Comparison of ENCODE assay signal across 15 cellular contexts in genomic region chr18:54880706-54881105, GRCh38. TPM values are rescaled to one million over a fixed set of nuclear protein-coding genes. Genes with fewer than 3 reads are reported as not detected.
DNase-seq lines count a peak whose midpoint lies in the region; ATAC-seq, FAIRE-seq and TF ChIP-seq lines count a peak whose summit lies in the region.
"Had no signal": no experiment of that assay in that cellular context is flagged by ENCODE, and none has a peak within 500 bp of the region (broad histone marks: within the 10 kb centered on the region; RNA-seq: fewer than 3 reads in every experiment).

No MANE protein-coding gene starts in this region.

- H3K4me1 ChIP-seq in HUES6 (ENCODE audit: control insufficient read depth, insufficient read depth, low read length), result peaks cover 18% of the 10 kb centered on the region; the same call in 1 of the 2 replicates

- no peak for FAIRE-seq in bronchial epithelial cell (lab: Jason Lieb, UNC)
- FAIRE-seq: urothelium cell line had no signal

- no peaks in the 10 kb centered on the region for H3K9me3 ChIP-seq in HUES6 (ENCODE audit: control insufficient read depth, insufficient read depth, low read depth, low read length)

- H3K27ac ChIP-seq in HUES6 (ENCODE audit: low read depth, low read length), result peak overlapping the region; percentile 4; the same call in 1 of the 2 replicates
- H3K27ac ChIP-seq: KMS-11, VCaP had no signal

- TF ChIP-seq CTCF in bronchial epithelial cell (IDR thresholded peaks at IDR 0.05; ENCODE audit: insufficient read depth, low read length, severe bottlenecking), result no peak

- H3K27me3 ChIP-seq in HUES6 (ENCODE audit: control insufficient read depth, insufficient read depth, low read length), result no peaks in the 10 kb centered on the region; the same call in 1 of the 2 replicates
- no peaks in the 10 kb centered on the region for H3K27me3 ChIP-seq in bronchial epithelial cell (ENCODE audit: control insufficient read depth, insufficient read depth, low read length)

- H3K9ac ChIP-seq in HUES6 (ENCODE audit: low read length), result no peak overlapping the region
- H3K9ac ChIP-seq: KMS-11 had no signal

- H3K36me3 ChIP-seq in HUES6 (ENCODE audit: control insufficient read depth, insufficient read depth, low read length) (no peaks in the 10 kb centered on the region), bronchial epithelial cell (ENCODE audit: control insufficient read depth, insufficient read depth, low read length) (peaks cover 5% of the 10 kb centered on the region)

- peak; percentile 14 for DNase-seq in AG08396 (ENCODE audit: low spot score)
- DNase-seq in bronchial epithelial cell (ENCODE audit: low read depth), result peak; percentile 98
- DNase-seq in left colon, result no peak
- DNase-seq in DMS153 (lab: John Stamatoyannopoulos, UW), result no peak
- DNase-seq in NCI-H69 (lab: John Stamatoyannopoulos, UW), result no peak
- DNase-seq: immature natural killer cell, natural killer cell, NCI-H345, SHP77 treated with DMSO at 0.1 percent for 48 hours had no signal

- ATAC-seq in left colon, result peak; percentile 59
- ATAC-seq in activated CD4-positive, CD25-positive, alpha-beta regulatory T cell treated with anti-CD3 and anti-CD28 coated beads, Interleukin-2, amount 50 U/mL, for 24 hours, result no peak
- ATAC-seq in HG03442 (IDR thresholded peaks at IDR 0.05; ENCODE audit: unreplicated experiment), result no peak
- ATAC-seq: natural killer cell had no signal

- intact Hi-C loops in left colon (cut with DNase I, micrococcal nuclease), result no loop called here

- H3K4me3 ChIP-seq in HUES6 (ENCODE audit: low read depth, low read length) (no peak overlapping the region), bronchial epithelial cell (ENCODE audit: low read depth, low read length) (no peak overlapping the region)

RNA-seq across cellular contexts. Expression of gene RAB27B, which starts 52.4 kb away (rescaled TPM):
- 65.5 and 72.7 TPM in 2 replicates for total RNA-seq in bronchial epithelial cell
- total RNA-seq in left colon, result 10 to 100 TPM in 1 of 2 donors, 1 to 10 TPM in 1; 9.7 to 16.0 TPM

Comparison
In these comparisons a context has a peak if more than half of its experiments do, and no peak if none do; other contexts are left out.
1. DNase-seq: peak in AG08396 (single experiment) and bronchial epithelial cell (single experiment); none in left colon (0 of 2), DMS153 (single experiment) and NCI-H69 (single experiment).